In the genomic region with DNA sequence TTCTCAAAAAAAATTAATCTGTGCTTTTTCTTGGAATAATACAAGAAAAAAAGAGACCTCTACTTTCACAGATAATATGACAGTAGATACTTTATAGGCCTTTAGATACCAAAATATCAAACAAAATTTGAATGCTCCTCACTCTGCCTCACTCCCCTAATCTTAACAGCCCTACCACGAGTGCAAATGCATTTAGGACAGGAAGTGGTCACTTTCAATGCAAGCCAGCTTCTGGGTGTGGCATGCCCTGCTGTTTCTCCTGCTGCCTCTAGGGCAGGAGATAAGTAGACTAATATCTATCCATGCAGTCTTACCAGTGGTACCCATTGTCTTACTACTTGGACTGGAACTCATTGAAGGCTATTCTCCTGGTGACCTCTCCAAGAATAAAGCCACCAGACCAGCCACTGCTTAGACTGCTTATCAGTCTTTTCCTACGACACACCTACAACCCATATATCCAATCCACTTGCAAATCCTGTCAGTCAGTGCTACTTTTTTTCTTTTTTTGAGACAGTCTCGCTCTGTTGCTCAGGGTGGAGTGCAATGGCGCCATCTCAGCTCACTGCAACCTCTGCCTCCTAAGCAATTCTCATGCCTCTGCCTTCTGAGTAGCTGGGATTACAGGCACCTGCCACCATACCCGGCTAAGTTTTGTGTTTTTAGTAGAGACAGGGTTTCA, we compare ENCODE assay signal across 9 cellular contexts. TPM values are rescaled to one million over a fixed set of nuclear protein-coding genes. Genes with fewer than 3 reads are reported as not detected.
A peak's percentile ranks its signal among the peaks of the same experiment; 100 is the strongest.
DNase-seq lines count a peak whose midpoint lies in the region; ATAC-seq and TF ChIP-seq lines count a peak whose summit lies in the region.
"Had no signal": no experiment of that assay in that cellular context is flagged by ENCODE, and none has a peak within 500 bp of the region (broad histone marks: within the 10 kb centered on the region; RNA-seq: fewer than 3 reads in every experiment).

No MANE protein-coding gene starts in this region.

- no peaks in the 10 kb centered on the region for H3K9me3 ChIP-seq in DND-41 (ENCODE audit: insufficient read depth, low read length, severe bottlenecking)
- H3K9me3 ChIP-seq in esophagus muscularis mucosa: no peaks in the 10 kb centered on the region
- H3K9me3 ChIP-seq in right atrium auricular region: no peaks in the 10 kb centered on the region
- H3K9me3 ChIP-seq: right lobe of liver had no signal

- H3K27ac ChIP-seq in DND-41 (ENCODE audit: low read length) (no peak overlapping the region), esophagus muscularis mucosa (replicated peaks in 1 of 4) (no peak overlapping the region), right atrium auricular region (no peak overlapping the region)
- H3K27ac ChIP-seq: right lobe of liver had no signal

- no peak for TF ChIP-seq EP300 in esophagus muscularis mucosa (IDR thresholded peaks at IDR 0.05)

- H3K36me3 ChIP-seq in DND-41 (ENCODE audit: insufficient read depth, low read length): no peaks in the 10 kb centered on the region
- H3K36me3 ChIP-seq in esophagus muscularis mucosa: no peaks in the 10 kb centered on the region
- H3K36me3 ChIP-seq in right atrium auricular region: no peaks in the 10 kb centered on the region
- H3K36me3 ChIP-seq: right lobe of liver had no signal

- no peak for TF ChIP-seq POLR2A in esophagus muscularis mucosa (IDR thresholded peaks at IDR 0.05; ENCODE audit: low read depth)

- H4K20me1 ChIP-seq in DND-41 (ENCODE audit: insufficient read depth, low read length): no peaks in the 10 kb centered on the region

- 77% methylated on average over 5 of the region's 5 CpGs for WGBS in esophagus muscularis mucosa

- H2AFZ ChIP-seq in DND-41 (ENCODE audit: low read depth, low read length): no peak overlapping the region

- no peaks in the 10 kb centered on the region for H3K79me2 ChIP-seq in DND-41 (ENCODE audit: insufficient read depth, low read length)

- no peak overlapping the region for H3K4me3 ChIP-seq in DND-41 (ENCODE audit: low read depth in 1 of 2, low read length in 2 of 2)
- H3K4me3 ChIP-seq in esophagus muscularis mucosa: no peak overlapping the region
- H3K4me3 ChIP-seq in right atrium auricular region: no peak overlapping the region
- H3K4me3 ChIP-seq: right lobe of liver had no signal

- H3K4me2 ChIP-seq in DND-41 (ENCODE audit: insufficient read depth, low read length): no peak overlapping the region

- TF ChIP-seq CTCF in DND-41 (IDR thresholded peaks at IDR 0.05; ENCODE audit: borderline replicate concordance, extremely low read depth, low read length, poor library complexity, severe bottlenecking): peak; percentile 54
- no peak for TF ChIP-seq CTCF in esophagus muscularis mucosa (IDR thresholded peaks at IDR 0.05)
- TF ChIP-seq CTCF in right atrium auricular region (IDR thresholded peaks at IDR 0.05): no peak

- DNase-seq in DND-41 (peak; percentile 32), OCI-M2 (lab: John Stamatoyannopoulos, UW; ENCODE audit: unreplicated experiment) (peak; percentile 44), esophagus muscularis mucosa (ENCODE audit: extremely low spot score) (peak; percentile 60), Ammon's horn (ENCODE audit: low spot score) (no peak), right atrium auricular region (ENCODE audit: low spot score) (no peak), NCI-H1105 (lab: John Stamatoyannopoulos, UW) (no peak)
- DNase-seq: right lobe of liver had no signal

- H3K4me1 ChIP-seq in DND-41 (ENCODE audit: insufficient read depth, low read length) (no peaks in the 10 kb centered on the region), esophagus muscularis mucosa (no peaks in the 10 kb centered on the region), right atrium auricular region (no peaks in the 10 kb centered on the region)
- H3K4me1 ChIP-seq: right lobe of liver had no signal

- H3K27me3 ChIP-seq in DND-41 (ENCODE audit: insufficient read depth, low read length, poor library complexity) (no peaks in the 10 kb centered on the region), esophagus muscularis mucosa (no peaks in the 10 kb centered on the region), right atrium auricular region (no peaks in the 10 kb centered on the region)
- H3K27me3 ChIP-seq: right lobe of liver had no signal

- peak; percentile 84 for ATAC-seq in DND-41 (ENCODE audit: insufficient read depth, low read depth)
- ATAC-seq in GM19043 (IDR thresholded peaks at IDR 0.05; ENCODE audit: low read depth, unreplicated experiment): peak; percentile 77
- peak; percentile 97 for ATAC-seq in HG03064 (IDR thresholded peaks at IDR 0.05; ENCODE audit: low read depth, unreplicated experiment)

- intact Hi-C loops in esophagus muscularis mucosa (cut with DNase I): no loop called here

- no peak overlapping the region for H3K9ac ChIP-seq in DND-41 (ENCODE audit: low read depth, low read length)

RNA-seq across cellular contexts. Expression of a gene that starts 23.0 kb away (rescaled TPM):
- total RNA-seq in esophagus muscularis mucosa (1 to 10 TPM; 2.5 to 7.6 (median 5.3) TPM), right atrium auricular region (1 to 10 TPM; 4.3 to 7.5 TPM)
- total RNA-seq: right lobe of liver had no signal

RNA-seq across cellular contexts. Expression of a gene that starts 24.3 kb away (rescaled TPM):
- 100 to 1,000 TPM; 109 to 192 (median 137) TPM for total RNA-seq in esophagus muscularis mucosa
- total RNA-seq in right atrium auricular region: 10 to 100 TPM; 89.0 to 95.1 TPM

Comparison
In these comparisons a context has a peak if more than half of its experiments do, and no peak if none do; other contexts are left out.
1. DNase-seq: peak in DND-41 (single experiment), OCI-M2 (single experiment) and esophagus muscularis mucosa (single experiment); none in Ammon's horn (single experiment), right atrium auricular region (single experiment) and NCI-H1105 (single experiment).
2. Peak in every context shown above with its lines, with median percentiles within 50 percentile points of each other: ATAC-seq.